ENCODE assay signal across 16 cellular contexts in the genomic region with DNA sequence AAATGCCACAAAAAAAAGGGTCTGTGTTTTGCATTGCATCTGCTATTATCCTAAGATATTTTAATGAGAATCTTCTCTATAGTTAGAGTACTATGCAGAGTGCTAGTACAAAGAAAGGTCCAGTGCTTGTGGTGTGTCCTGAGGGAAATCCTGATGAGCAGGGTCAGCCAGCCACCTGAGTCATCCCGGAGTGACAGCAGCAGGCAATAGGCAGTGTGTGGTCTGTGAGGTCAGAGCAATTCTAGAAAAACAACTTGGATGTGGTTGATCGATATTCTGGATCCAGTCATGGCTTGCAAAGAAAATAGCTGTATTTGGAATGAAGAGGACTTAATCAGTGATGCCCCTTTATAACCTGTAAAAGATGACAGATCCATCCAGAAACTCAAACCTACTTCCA.
DNase-seq lines count a peak whose midpoint lies in the region; ATAC-seq and TF ChIP-seq lines count a peak whose summit lies in the region.
"Had no signal": no experiment of that assay in that cellular context is flagged by ENCODE, and none has a peak within 500 bp of the region (broad histone marks: within the 10 kb centered on the region; RNA-seq: fewer than 3 reads in every experiment).

No MANE protein-coding gene starts in this region.

- H3K9me3 ChIP-seq in adrenal gland (replicated peaks in 1 of 3), result no peaks in the 10 kb centered on the region
- H3K9me3 ChIP-seq in right cardiac atrium (ENCODE audit: control insufficient read depth, low read length), result no peaks in the 10 kb centered on the region
- H3K9me3 ChIP-seq: Peyer's patch had no signal

- DNase-seq in AG08396 (ENCODE audit: low spot score) (peak; percentile 15), HS-5 (ENCODE audit: low read depth) (peak; percentile 14), adrenal gland (peak in 4 of 7 donors; percentile 22 to 30 (median 26)), kidney glomerular epithelial cell (lab: John Stamatoyannopoulos, UW) (peak; percentile 66), NCI-H1105 (lab: John Stamatoyannopoulos, UW) (no peak), NCI-H1092 treated with DMSO at 0.1 percent for 48 hours (lab: John Stamatoyannopoulos, UW) (no peak), right cardiac atrium (no peak)
- DNase-seq in stimulated activated naive CD4-positive, alpha-beta T cell treated with Interleukin-2 at 50 U/mL for 16 hours (lab: John Stamatoyannopoulos, UW), result no peak
- DNase-seq: activated CD8-positive, alpha-beta T cell treated with anti-CD3 and anti-CD28 coated beads, Interleukin-2, amount 10 ng/mL, durations not matched to agents 7 days and 5 days; endodermal cell; NCI-H2081 treated with DMSO at 0.1 percent for 48 hours; NCI-H774; nephron progenitor cell; Peyer's patch; SW 1271 had no signal

- no peak overlapping the region for H3K27ac ChIP-seq in adrenal gland
- H3K27ac ChIP-seq in right cardiac atrium (ENCODE audit: low read length), result no peak overlapping the region
- H3K27ac ChIP-seq: Peyer's patch had no signal

- H3K4me3 ChIP-seq in adrenal gland (no peak overlapping the region), right cardiac atrium (ENCODE audit: low read length) (no peak overlapping the region)
- H3K4me3 ChIP-seq: GM12878, Peyer's patch had no signal

- no peaks in the 10 kb centered on the region for H3K27me3 ChIP-seq in adrenal gland
- H3K27me3 ChIP-seq in right cardiac atrium (ENCODE audit: control insufficient read depth, insufficient read depth), result no peaks in the 10 kb centered on the region
- H3K27me3 ChIP-seq: Peyer's patch had no signal

- intact Hi-C loops in adrenal gland (cut with DNase I), result no loop called here
- intact Hi-C loops in right cardiac atrium (cut with DNase I), result no loop called here

- 28 to 49% (median 44%) methylated on average over 2 of the region's 2 CpGs for WGBS in adrenal gland, 4 donors
- 75% methylated on average over 2 of the region's 2 CpGs for WGBS in right cardiac atrium

- no peak for TF ChIP-seq CTCF in adrenal gland (IDR thresholded peaks at IDR 0.05)

- ATAC-seq in right cardiac atrium, result no peak
- ATAC-seq: activated CD8-positive, alpha-beta T cell treated with anti-CD3 and anti-CD28 coated beads, Interleukin-2, amount 10 ng/mL, durations not matched to agents 7 days and 5 days; GM12878 had no signal

- H3K36me3 ChIP-seq in adrenal gland (replicated peaks in 1 of 2), result no peaks in the 10 kb centered on the region
- H3K36me3 ChIP-seq: Peyer's patch had no signal

- peaks cover 0 to 8% of the 10 kb centered on the region in 2 donors for H3K4me1 ChIP-seq in adrenal gland (replicated peaks in 1 of 2)
- H3K4me1 ChIP-seq in right cardiac atrium (ENCODE audit: control insufficient read depth, insufficient read depth, low read length), result no peaks in the 10 kb centered on the region
- H3K4me1 ChIP-seq: Peyer's patch had no signal

- no peak for TF ChIP-seq POLR2A in adrenal gland (IDR thresholded peaks at IDR 0.05)

Comparison
In these comparisons a context has a peak if more than half of its experiments do, and no peak if none do; other contexts are left out.
1. DNase-seq: peak in AG08396 (single experiment), HS-5 (single experiment), adrenal gland (4 of 7) and kidney glomerular epithelial cell (single experiment); none in NCI-H1105 (single experiment), stimulated activated naive CD4-positive, alpha-beta T cell treated with Interleukin-2 at 50 U/mL for 16 hours (single experiment), NCI-H1092 treated with DMSO at 0.1 percent for 48 hours (single experiment) and right cardiac atrium (0 of 3).